In the genomic region with DNA sequence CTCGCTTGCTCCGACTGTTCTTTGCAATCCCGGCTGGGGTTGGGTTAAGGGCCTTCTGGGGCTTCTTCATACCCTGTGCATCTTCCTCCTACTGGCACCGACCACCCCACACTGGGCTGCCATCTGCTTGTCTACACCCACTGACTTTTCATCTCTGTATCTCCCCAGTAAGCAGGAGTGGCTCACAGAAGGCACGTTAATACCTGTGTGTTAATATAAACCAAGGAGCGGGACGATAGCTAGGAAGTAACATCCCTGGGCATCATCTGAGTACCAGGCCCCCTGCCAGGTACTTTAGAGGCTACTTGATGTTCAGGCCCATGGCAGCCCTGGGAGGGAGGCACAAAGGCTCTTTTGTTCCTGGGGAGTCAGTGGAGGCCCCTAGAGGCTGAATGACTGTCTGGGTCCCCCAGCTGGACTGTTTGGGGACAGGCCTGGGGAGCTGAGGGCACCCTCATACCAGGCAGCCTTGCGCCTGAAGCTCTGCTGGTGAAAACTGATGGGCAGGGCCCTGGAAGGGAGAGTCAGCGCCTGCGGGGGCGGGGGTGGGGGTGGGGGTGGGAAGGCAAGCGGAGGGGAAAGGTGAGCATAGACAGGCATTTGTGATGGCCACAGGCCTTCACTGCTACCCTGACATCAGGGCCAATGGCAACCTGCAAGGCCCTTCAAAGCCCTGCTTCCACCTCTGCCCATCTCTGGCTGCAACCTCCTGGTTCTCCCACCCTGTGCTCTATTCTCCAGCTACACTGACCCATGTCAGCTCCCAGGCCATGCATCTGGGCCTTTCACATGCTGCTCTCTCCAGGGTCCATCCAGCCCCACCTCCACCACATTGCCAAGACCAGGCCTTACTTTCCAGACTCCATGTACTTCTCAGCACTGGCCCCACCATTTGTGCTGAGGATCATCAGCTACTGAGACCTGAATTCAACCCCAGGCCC, we compare ENCODE assay signal across 8 cellular contexts. TPM values are rescaled to one million over a fixed set of nuclear protein-coding genes. Genes with fewer than 3 reads are reported as not detected.
DNase-seq lines count a peak whose midpoint lies in the region; ATAC-seq and TF ChIP-seq lines count a peak whose summit lies in the region.

No MANE protein-coding gene starts in this region.

- in situ Hi-C loops in GM13977 (cut with MboI; ENCODE audit: low pct_unique_long_range_greater_than_20kb, low sequenced_read_pairs, unreplicated experiment): no loop called here

- H3K27ac Mint-ChIP-seq in glutamatergic neuron (ENCODE audit: unreplicated experiment): peak overlapping the region; percentile 45

- DNase-seq in GM13977 (ENCODE audit: low spot score) (peak; percentile 51), glutamatergic neuron (no peak), HK-2 (ENCODE audit: unreplicated experiment) (no peak), cerebellar nuclear complex (lab: John Stamatoyannopoulos, UW) (no peak)
- DNase-seq in activated CD4-positive, alpha-beta T cell treated with anti-CD3 and anti-CD28 coated beads, Interleukin-2, amount 50 U/mL, for 1 hour: peak; percentile 4

- H3K27me3 Mint-ChIP-seq in glutamatergic neuron (ENCODE audit: unreplicated experiment): peaks cover 1% of the 10 kb centered on the region

- ATAC-seq in HG02981 (IDR thresholded peaks at IDR 0.05; ENCODE audit: unreplicated experiment): no peak

- no peaks in the 10 kb centered on the region for H3K4me1 Mint-ChIP-seq in glutamatergic neuron (ENCODE audit: low read depth, unreplicated experiment)

- H3K9me3 ChIP-seq in skeletal muscle tissue (ENCODE audit: control insufficient read depth in 3 of 3, low read length in 3 of 3): no peaks in the 10 kb centered on the region

- H3K9ac ChIP-seq in skeletal muscle tissue (ENCODE audit: low read depth in 1 of 3, low read length in 3 of 3): peak overlapping the region; percentile 63 to 79 (median 66)

- TF ChIP-seq CTCF in 22Rv1 (IDR thresholded peaks at IDR 0.05) (peak; percentile 40; the same call in 1 of the 2 replicates), GM13977 (IDR thresholded peaks at IDR 0.05; ENCODE audit: extremely low read depth, insufficient read depth, missing control alignments) (peak; percentile 25), glutamatergic neuron (IDR thresholded peaks at IDR 0.05; ENCODE audit: partially characterized antibody, unreplicated experiment) (no peak)

- peak overlapping the region; percentile 67 for H3K27ac ChIP-seq in 22Rv1
- peak overlapping the region; percentile 82 for H3K27ac ChIP-seq in skeletal muscle tissue (ENCODE audit: low read depth, low read length)

- peaks cover 2% of the 10 kb centered on the region for H3K9me3 Mint-ChIP-seq in glutamatergic neuron (ENCODE audit: unreplicated experiment)

- peaks cover 5 to 12% (median 7%) of the 10 kb centered on the region in 3 donors for H3K4me1 ChIP-seq in skeletal muscle tissue (ENCODE audit: control insufficient read depth in 3 of 3, insufficient read depth in 3 of 3, low read length in 3 of 3)

- peak overlapping the region; percentile 62 to 78 (median 72) for H3K4me3 ChIP-seq in skeletal muscle tissue (ENCODE audit: low read length in 3 of 3)

- peak overlapping the region; percentile 77 for H3K4me3 Mint-ChIP-seq in glutamatergic neuron (ENCODE audit: unreplicated experiment)

- no peaks in the 10 kb centered on the region for H3K27me3 ChIP-seq in skeletal muscle tissue (ENCODE audit: control insufficient read depth in 3 of 3, insufficient read depth in 3 of 3, low read length in 3 of 3)

- no peaks in the 10 kb centered on the region for H3K36me3 ChIP-seq in skeletal muscle tissue (ENCODE audit: control insufficient read depth in 3 of 3, insufficient read depth in 3 of 3, low read length in 3 of 3)

- H3K36me3 Mint-ChIP-seq in glutamatergic neuron (ENCODE audit: unreplicated experiment): no peaks in the 10 kb centered on the region

RNA-seq across cellular contexts. Expression of gene DEGS2, which starts 34.2 kb away (rescaled TPM):
- 0.34 TPM for total RNA-seq in glutamatergic neuron (ENCODE audit: unreplicated experiment)
- total RNA-seq in skeletal muscle tissue: 0.52 TPM

RNA-seq across cellular contexts. Expression of gene YY1, which starts 45.3 kb away (rescaled TPM):
- total RNA-seq in glutamatergic neuron (ENCODE audit: unreplicated experiment): 60.6 TPM
- 39.7 TPM for total RNA-seq in skeletal muscle tissue

Comparison
In these comparisons a context has a peak if more than half of its experiments do, and no peak if none do; other contexts are left out.
1. DNase-seq: peak in GM13977 (single experiment) and activated CD4-positive, alpha-beta T cell treated with anti-CD3 and anti-CD28 coated beads, Interleukin-2, amount 50 U/mL, for 1 hour (single experiment); none in glutamatergic neuron (single experiment), HK-2 (single experiment) and cerebellar nuclear complex (0 of 2).